Comparison of ENCODE assay signal across 13 cellular contexts in genomic region chr13:32142956-32143375, GRCh38.
DNase-seq lines count a peak whose midpoint lies in the region; ATAC-seq and TF ChIP-seq lines count a peak whose summit lies in the region.
"Had no signal": no experiment of that assay in that cellular context is flagged by ENCODE, and none has a peak within 500 bp of the region (broad histone marks: within the 10 kb centered on the region; RNA-seq: fewer than 3 reads in every experiment).

No MANE protein-coding gene starts in this region.

- H2AFZ ChIP-seq in mammary epithelial cell (ENCODE audit: low read depth, low read length): peak overlapping the region; percentile 36

- intact Hi-C loops in Calu3 (cut with micrococcal nuclease; ENCODE audit: unreplicated experiment) (no loop called here), mammary epithelial cell (cut with micrococcal nuclease) (no loop called here), sigmoid colon (cut with DNase I) (no loop called here)

- peaks cover 16% of the 10 kb centered on the region for H3K4me1 Mint-ChIP-seq in Calu3 (ENCODE audit: low read depth, unreplicated experiment)
- H3K4me1 Mint-ChIP-seq in activated naive CD8-positive, alpha-beta T cell treated with anti-CD3 and anti-CD28 coated beads, Interleukin-2, amount 50 U/mL, for 24 hours: no peaks in the 10 kb centered on the region
- H3K4me1 Mint-ChIP-seq: stimulated activated memory B cell treated with anti-CD40 and anti-IgM and Interleukin-4, amounts not matched to agents 10 μg/mL and 1 μg/mL and 100 μg/mL, for 72 hours had no signal

- ATAC-seq in left lobe of liver (peak; percentile 57), GM21390 (IDR thresholded peaks at IDR 0.05; ENCODE audit: unreplicated experiment) (no peak)
- ATAC-seq in activated naive CD8-positive, alpha-beta T cell treated with anti-CD3 and anti-CD28 coated beads, Interleukin-2, amount 50 U/mL, for 24 hours: no peak
- ATAC-seq: stimulated activated memory B cell treated with anti-CD40 and anti-IgM and Interleukin-4, amounts not matched to agents 10 μg/mL and 1 μg/mL and 100 μg/mL, for 72 hours had no signal

- H3K9me3 ChIP-seq in mammary epithelial cell (replicated peaks; ENCODE audit: insufficient read depth, low read length) (no peaks in the 10 kb centered on the region), sigmoid colon (no peaks in the 10 kb centered on the region)

- H3K27me3 Mint-ChIP-seq in Calu3 (ENCODE audit: unreplicated experiment): no peaks in the 10 kb centered on the region
- peaks cover 4% of the 10 kb centered on the region for H3K27me3 Mint-ChIP-seq in activated naive CD8-positive, alpha-beta T cell treated with anti-CD3 and anti-CD28 coated beads, Interleukin-2, amount 50 U/mL, for 24 hours
- H3K27me3 Mint-ChIP-seq: stimulated activated memory B cell treated with anti-CD40 and anti-IgM and Interleukin-4, amounts not matched to agents 10 μg/mL and 1 μg/mL and 100 μg/mL, for 72 hours had no signal

- H3K27me3 ChIP-seq in mammary epithelial cell (ENCODE audit: insufficient read depth, low read length) (no peaks in the 10 kb centered on the region), sigmoid colon (no peaks in the 10 kb centered on the region)

- no TSS peak for BruUV-seq in Calu3 (replicated peaks; lab: Mats Ljungman, UMichigan)
- no TSS peak for BruUV-seq in mammary epithelial cell (replicated peaks; lab: Mats Ljungman, UMichigan)

- peak overlapping the region; percentile 20 for H3K27ac Mint-ChIP-seq in Calu3 (ENCODE audit: unreplicated experiment)
- no peak overlapping the region for H3K27ac Mint-ChIP-seq in activated naive CD8-positive, alpha-beta T cell treated with anti-CD3 and anti-CD28 coated beads, Interleukin-2, amount 50 U/mL, for 24 hours
- H3K27ac Mint-ChIP-seq: stimulated activated memory B cell treated with anti-CD40 and anti-IgM and Interleukin-4, amounts not matched to agents 10 μg/mL and 1 μg/mL and 100 μg/mL, for 72 hours had no signal

- no peak overlapping the region for H3K27ac ChIP-seq in mammary epithelial cell (ENCODE audit: insufficient read depth, low read depth, low read length)
- no peak overlapping the region for H3K27ac ChIP-seq in sigmoid colon
- H3K27ac ChIP-seq: KMS-11 had no signal

- H3K4me1 ChIP-seq in mammary epithelial cell (ENCODE audit: insufficient read depth, low read length): peaks cover 20% of the 10 kb centered on the region
- peaks cover 0 to 7% (median 4%) of the 10 kb centered on the region in 4 donors for H3K4me1 ChIP-seq in sigmoid colon

- H4K20me1 ChIP-seq in mammary epithelial cell (ENCODE audit: insufficient read depth, low read length): no peaks in the 10 kb centered on the region

- H3K36me3 ChIP-seq in mammary epithelial cell (ENCODE audit: insufficient read depth, low read length) (no peaks in the 10 kb centered on the region), sigmoid colon (no peaks in the 10 kb centered on the region)

- TF ChIP-seq POLR2A in sigmoid colon (IDR thresholded peaks at IDR 0.05): no peak

- H3K4me2 ChIP-seq in mammary epithelial cell (ENCODE audit: insufficient read depth, low read depth, low read length): peak overlapping the region; percentile 13
- H3K4me2 ChIP-seq: KMS-11 had no signal

- no peak overlapping the region for H3K4me3 ChIP-seq in mammary epithelial cell (replicated peaks in 1 of 3; ENCODE audit: insufficient read depth in 1 of 3, low read depth in 2 of 3, low read length in 3 of 3)
- H3K4me3 ChIP-seq in sigmoid colon: no peak overlapping the region

- H3K9ac ChIP-seq in mammary epithelial cell (ENCODE audit: insufficient read depth, low read length): no peak overlapping the region
- H3K9ac ChIP-seq: KMS-11 had no signal

- H3K9me3 Mint-ChIP-seq in Calu3 (ENCODE audit: low read depth, unreplicated experiment): no peaks in the 10 kb centered on the region
- H3K9me3 Mint-ChIP-seq in activated naive CD8-positive, alpha-beta T cell treated with anti-CD3 and anti-CD28 coated beads, Interleukin-2, amount 50 U/mL, for 24 hours: no peaks in the 10 kb centered on the region
- H3K9me3 Mint-ChIP-seq: stimulated activated memory B cell treated with anti-CD40 and anti-IgM and Interleukin-4, amounts not matched to agents 10 μg/mL and 1 μg/mL and 100 μg/mL, for 72 hours had no signal

- in situ Hi-C loops in mammary epithelial cell (cut with MboI; ENCODE audit: low sequenced_read_pairs in 2 of 2): no loop called here

- CTCF ChIA-PET in Calu3 (lab: Charles Lee): interaction anchor here (0.5 to 0.6 kb wide), 2 partner anchors 36 to 233 kb away, joined by 3 to 4 read pairs; no protein-coding TSS in a partner anchor
- CTCF ChIA-PET in mammary epithelial cell (lab: Charles Lee; ENCODE audit: low non-redundant PET): no interaction called here

- DNase-seq in Calu3: peak; percentile 29
- peak; percentile 37 for DNase-seq in HT-29 (ENCODE audit: low spot score)
- peak; percentile 17 for DNase-seq in mammary epithelial cell
- no peak for DNase-seq in left lobe of liver (ENCODE audit: low spot score)
- DNase-seq in sigmoid colon: no peak
- DNase-seq in NCI-H526 treated with DMSO at 0.1 percent for 48 hours (lab: John Stamatoyannopoulos, UW): no peak
- DNase-seq in activated naive CD8-positive, alpha-beta T cell treated with anti-CD3 and anti-CD28 coated beads, Interleukin-2, amount 50 U/mL, for 24 hours: no peak
- DNase-seq: activated gamma-delta T cell; effector memory CD4-positive, alpha-beta T cell; midbrain had no signal

- no peaks in the 10 kb centered on the region for H3K79me2 ChIP-seq in mammary epithelial cell (ENCODE audit: insufficient read depth, low read length)

- H3K36me3 Mint-ChIP-seq in Calu3 (ENCODE audit: insufficient read depth, unreplicated experiment): no peaks in the 10 kb centered on the region
- no peaks in the 10 kb centered on the region for H3K36me3 Mint-ChIP-seq in activated naive CD8-positive, alpha-beta T cell treated with anti-CD3 and anti-CD28 coated beads, Interleukin-2, amount 50 U/mL, for 24 hours (ENCODE audit: low read depth)
- H3K36me3 Mint-ChIP-seq: stimulated activated memory B cell treated with anti-CD40 and anti-IgM and Interleukin-4, amounts not matched to agents 10 μg/mL and 1 μg/mL and 100 μg/mL, for 72 hours had no signal

- TF ChIP-seq EP300 in sigmoid colon (IDR thresholded peaks at IDR 0.05): no peak

- peak overlapping the region; percentile 2 for H3K4me3 Mint-ChIP-seq in Calu3 (ENCODE audit: low read depth, unreplicated experiment)
- no peak overlapping the region for H3K4me3 Mint-ChIP-seq in activated naive CD8-positive, alpha-beta T cell treated with anti-CD3 and anti-CD28 coated beads, Interleukin-2, amount 50 U/mL, for 24 hours
- H3K4me3 Mint-ChIP-seq: stimulated activated memory B cell treated with anti-CD40 and anti-IgM and Interleukin-4, amounts not matched to agents 10 μg/mL and 1 μg/mL and 100 μg/mL, for 72 hours had no signal

- dilution Hi-C loops in mammary epithelial cell (cut with HindIII; ENCODE audit: low sequenced_read_pairs): no loop called here

- no peak for TF ChIP-seq CTCF in Calu3 (IDR thresholded peaks at IDR 0.05; ENCODE audit: unreplicated experiment)
- no peak for TF ChIP-seq CTCF in mammary epithelial cell (conservative IDR thresholded peaks at IDR 0.05 in 1 of 2, IDR thresholded peaks at IDR 0.05 in 1 of 2; ENCODE audit: extremely low read depth in 1 of 2, insufficient read depth in 1 of 2, low read depth in 1 of 2, low read length in 2 of 2)
- TF ChIP-seq CTCF in sigmoid colon (IDR thresholded peaks at IDR 0.05): no peak

Comparison
In these comparisons a context has a peak if more than half of its experiments do, and no peak if none do; other contexts are left out.
1. DNase-seq: peak in Calu3 (single experiment), HT-29 (single experiment) and mammary epithelial cell (single experiment); none in left lobe of liver (single experiment), sigmoid colon (single experiment), NCI-H526 treated with DMSO at 0.1 percent for 48 hours (single experiment) and activated naive CD8-positive, alpha-beta T cell treated with anti-CD3 and anti-CD28 coated beads, Interleukin-2, amount 50 U/mL, for 24 hours (single experiment).